8 cellular contexts compared by ENCODE assay signal in the genomic region with DNA sequence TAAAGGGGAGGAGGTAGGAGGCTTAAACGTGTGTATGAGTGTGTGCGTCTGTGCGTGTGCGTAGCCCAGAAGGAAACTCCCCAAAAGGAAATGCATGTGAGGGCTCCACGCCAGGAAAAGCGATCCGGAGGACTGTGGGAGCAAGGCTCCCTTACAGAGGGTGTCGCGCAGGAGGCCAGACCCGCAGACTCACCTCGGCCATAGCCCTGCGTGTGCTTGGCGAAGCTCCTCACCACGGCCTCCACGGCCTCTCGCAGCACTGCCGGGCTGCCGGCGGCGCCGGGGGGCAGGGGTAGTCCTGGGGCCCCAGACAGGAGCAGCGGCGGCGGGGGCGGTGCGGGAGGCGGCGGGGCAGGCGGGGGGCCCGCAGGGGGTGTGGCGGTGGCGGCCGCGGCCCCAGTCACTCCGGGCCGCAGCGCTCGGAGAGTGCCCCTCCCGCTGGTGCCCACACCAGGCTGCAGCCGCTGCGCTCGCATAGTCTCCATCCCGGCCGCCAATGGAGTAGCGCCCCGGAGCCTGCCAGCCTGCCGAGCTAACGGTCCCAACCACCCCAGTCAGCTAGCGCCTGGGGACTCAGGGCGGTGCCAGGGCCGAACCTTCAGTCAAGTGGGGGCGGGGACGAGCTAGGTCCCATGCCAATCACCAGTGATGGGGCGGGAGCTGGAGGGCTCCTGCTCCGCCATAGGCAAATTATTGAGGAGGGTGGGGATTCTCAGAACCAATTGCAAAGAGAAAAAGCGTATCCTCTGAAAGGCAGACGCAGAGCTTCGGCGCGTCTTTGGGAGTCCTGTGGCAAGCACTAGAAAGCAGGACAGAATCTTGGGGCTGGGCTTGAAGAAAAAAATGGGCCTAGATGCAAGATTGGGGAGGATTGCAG. TPM values are rescaled to one million over a fixed set of nuclear protein-coding genes. Genes with fewer than 3 reads are reported as not detected.
DNase-seq lines count a peak whose midpoint lies in the region; ATAC-seq and TF ChIP-seq lines count a peak whose summit lies in the region.

A gene (minus strand): TSS at position 575 of the 877 bp plus-strand sequence. CDS start 90 bp downstream, at position 485.

- 0% methylated on average over 7 to 15 of the region's 60 CpGs for WGBS in gastroesophageal sphincter (ENCODE audit: low coverage in 1 of 2), 2 donors

- peaks cover 2% of the 10 kb centered on the region for H3K36me3 Mint-ChIP-seq in activated naive CD4-positive, alpha-beta T cell treated with anti-CD3 and anti-CD28 coated beads for 36 hours (ENCODE audit: low read depth)

- H3K4me1 ChIP-seq in gastroesophageal sphincter = peaks cover 16 to 91% (median 23%) of the 10 kb centered on the region in 3 donors
- H3K4me1 ChIP-seq in neutrophil (ENCODE audit: control insufficient read depth in 1 of 2, insufficient read depth in 1 of 2, low read depth in 1 of 2, low read length in 1 of 2) = peaks cover 58 to 68% of the 10 kb centered on the region in 2 experiments

- intact Hi-C loops in activated naive CD4-positive, alpha-beta T cell treated with anti-CD3 and anti-CD28 coated beads for 36 hours (cut with micrococcal nuclease) = loop anchor here (1.0 kb wide), 4 partner anchors 30 to 99 kb away; a partner anchor contains a TSS

- ATAC-seq in gastroesophageal sphincter = peak; percentile 91

- no peaks in the 10 kb centered on the region for H3K9me3 ChIP-seq in gastroesophageal sphincter
- no peaks in the 10 kb centered on the region for H3K9me3 ChIP-seq in neutrophil

- no peaks in the 10 kb centered on the region for H3K27me3 ChIP-seq in gastroesophageal sphincter
- peaks cover 37% of the 10 kb centered on the region for H3K27me3 ChIP-seq in neutrophil

- no peak for TF ChIP-seq EP300 in gastroesophageal sphincter (IDR thresholded peaks at IDR 0.05)

- H3K4me3 ChIP-seq in HFF-Myc (replicated peaks; ENCODE audit: low read depth, low read length) (peak within 1 kb of the TSS; percentile 56), gastroesophageal sphincter (peak within 1 kb of the TSS; percentile 61 to 97), neutrophil (ENCODE audit: low read depth in 1 of 2, low read length in 1 of 2) (peak within 1 kb of the TSS; percentile 72 to 74)

- H3K27me3 Mint-ChIP-seq in activated naive CD4-positive, alpha-beta T cell treated with anti-CD3 and anti-CD28 coated beads for 36 hours (ENCODE audit: low read depth) = no peaks in the 10 kb centered on the region

- H3K36me3 ChIP-seq in gastroesophageal sphincter (no peaks in the 10 kb centered on the region), neutrophil (no peaks in the 10 kb centered on the region)

- CTCF ChIA-PET in activated naive CD4-positive, alpha-beta T cell treated with anti-CD3 and anti-CD28 coated beads for 36 hours (lab: Charles Lee) = interaction anchor here (0.5 to 3.2 kb wide), 15 partner anchors 8 to 113 kb away, joined by 3 to 29 read pairs (median 4); a partner anchor contains a TSS

- TF ChIP-seq POLR2A in gastroesophageal sphincter (IDR thresholded peaks at IDR 0.05) = peak; percentile 74 to 88

- peaks cover 56% of the 10 kb centered on the region for H3K4me1 Mint-ChIP-seq in activated naive CD4-positive, alpha-beta T cell treated with anti-CD3 and anti-CD28 coated beads for 36 hours (ENCODE audit: low read depth)

- H3K9me3 Mint-ChIP-seq in activated naive CD4-positive, alpha-beta T cell treated with anti-CD3 and anti-CD28 coated beads for 36 hours = no peaks in the 10 kb centered on the region

- H3K27ac Mint-ChIP-seq in activated naive CD4-positive, alpha-beta T cell treated with anti-CD3 and anti-CD28 coated beads for 36 hours = peak within 1 kb of the TSS; percentile 83

- TF ChIP-seq CTCF in HFF-Myc (IDR thresholded peaks at IDR 0.05; ENCODE audit: low read depth, low read length, missing control alignments) (no peak), gastroesophageal sphincter (IDR thresholded peaks at IDR 0.05) (no peak), neutrophil (IDR thresholded peaks at IDR 0.05) (no peak)

- DNase-seq in GM03348 (ENCODE audit: low spot score) (peak; percentile 95), HFF-Myc (ENCODE audit: extremely low read depth, low read depth) (peak; percentile 92), NAMALWA (ENCODE audit: low spot score) (peak; percentile 99), SK-N-DZ (ENCODE audit: low spot score) (peak; percentile 98), substantia nigra (lab: John Stamatoyannopoulos, UW) (peak; percentile 68 to 99 (median 95))
- DNase-seq in activated naive CD4-positive, alpha-beta T cell treated with anti-CD3 and anti-CD28 coated beads for 36 hours = peak; percentile 98

- peak within 1 kb of the TSS; percentile 87 to 100 (median 99) for H3K27ac ChIP-seq in gastroesophageal sphincter
- peak within 1 kb of the TSS; percentile 79 for H3K27ac ChIP-seq in neutrophil
- H3K27ac ChIP-seq in substantia nigra (ENCODE audit: low read depth, low read length, poor library complexity, severe bottlenecking) = peak within 1 kb of the TSS; percentile 94

- peak within 1 kb of the TSS; percentile 83 for H3K4me3 Mint-ChIP-seq in activated naive CD4-positive, alpha-beta T cell treated with anti-CD3 and anti-CD28 coated beads for 36 hours

RNA-seq across cellular contexts. Expression of the gene that starts here (rescaled TPM):
- polyA plus RNA-seq in SK-N-DZ (2014; cell fraction: cytosol; rRNA removed) = 22.4 and 25.6 TPM in 2 replicates
- 3.5 and 6.5 TPM in 2 replicates for polyA plus RNA-seq in SK-N-DZ (2014; cell fraction: nucleus; rRNA removed)
- 10 to 100 TPM; 43.6 to 44.3 TPM for total RNA-seq in activated naive CD4-positive, alpha-beta T cell treated with anti-CD3 and anti-CD28 coated beads for 36 hours
- 10 to 100 TPM; 37.8 to 53.5 (median 45.3) TPM for total RNA-seq in gastroesophageal sphincter

Comparison
In these comparisons a context has a peak if more than half of its experiments do, and no peak if none do; other contexts are left out.
1. Peak in every context shown above with its lines: DNase-seq, ATAC-seq, H3K4me3 ChIP-seq and H3K27ac ChIP-seq.